In the genomic region with DNA sequence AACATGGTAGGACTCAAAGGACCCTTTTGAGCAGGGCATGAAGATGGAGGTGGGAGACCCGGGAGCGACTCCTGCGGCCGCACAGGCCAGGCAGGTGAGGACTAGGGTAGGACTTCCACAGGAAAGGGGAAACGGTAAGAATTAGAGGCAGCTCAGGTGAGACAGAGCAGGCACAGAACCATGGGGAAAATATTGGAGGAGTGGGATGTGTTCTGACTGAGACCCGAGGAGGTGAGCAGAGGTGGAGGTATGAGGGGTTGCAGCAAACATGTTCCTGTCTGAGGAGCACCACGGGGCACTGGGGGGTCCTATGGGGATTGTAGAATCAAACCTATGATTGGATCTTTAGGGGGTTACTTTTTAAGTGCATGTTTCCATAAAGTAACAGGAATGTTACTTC, we compare ENCODE assay signal across 9 cellular contexts. TPM values are rescaled to one million over a fixed set of nuclear protein-coding genes. Genes with fewer than 3 reads are reported as not detected.
DNase-seq lines count a peak whose midpoint lies in the region; ATAC-seq and TF ChIP-seq lines count a peak whose summit lies in the region.
"Had no signal": no experiment of that assay in that cellular context is flagged by ENCODE, and none has a peak within 500 bp of the region (broad histone marks: within the 10 kb centered on the region; RNA-seq: fewer than 3 reads in every experiment).

No MANE protein-coding gene starts in this region.

- no peak for DNase-seq in DND-41
- no peak for DNase-seq in RWPE1 (ENCODE audit: low spot score)
- DNase-seq in epithelial cell of prostate (ENCODE audit: low read depth, low spot score) = no peak
- DNase-seq in gastrocnemius medialis = no peak
- no peak for DNase-seq in GM10248 (ENCODE audit: extremely low spot score)
- DNase-seq in NCI-H524 treated with DMSO at 0.1 percent for 48 hours (lab: John Stamatoyannopoulos, UW) = no peak
- DNase-seq: activated CD4-positive, CD25-positive, alpha-beta regulatory T cell treated with anti-CD3 and anti-CD28 coated beads, Interleukin-2, amount 50 U/mL, for 72 hours had no signal

- H4K20me1 ChIP-seq in DND-41 (ENCODE audit: insufficient read depth, low read length) = no peaks in the 10 kb centered on the region

- H2AFZ ChIP-seq in DND-41 (ENCODE audit: low read depth, low read length) = no peak overlapping the region

- H3K4me2 ChIP-seq in DND-41 (ENCODE audit: insufficient read depth, low read length) = peak overlapping the region; percentile 92

- no peak overlapping the region for H3K4me3 ChIP-seq in DND-41 (ENCODE audit: low read depth in 1 of 2, low read length in 2 of 2)
- H3K4me3 ChIP-seq in gastrocnemius medialis = no peak overlapping the region

- peak overlapping the region; percentile 60 for H3K9ac ChIP-seq in DND-41 (ENCODE audit: low read depth, low read length)

- POLR2A ChIA-PET in RWPE1 (lab: Yijun Ruan, JAX; ENCODE audit: low non-redundant PET) (no interaction called here), GM10248 (lab: Yijun Ruan, JAX) (no interaction called here)

- CTCF ChIA-PET in RWPE1 (lab: Yijun Ruan, JAX) = no interaction called here
- CTCF ChIA-PET in GM10248 (lab: Yijun Ruan, JAX) = interaction anchor here (0.7 to 7.0 kb wide), 3 partner anchors 13 to 26 kb away, joined by 3 to 73 read pairs (median 3); no protein-coding TSS in a partner anchor

- TF ChIP-seq POLR2A in gastrocnemius medialis (IDR thresholded peaks at IDR 0.05) = no peak

- H3K9me3 ChIP-seq in DND-41 (ENCODE audit: insufficient read depth, low read length, severe bottlenecking) (no peaks in the 10 kb centered on the region), gastrocnemius medialis (no peaks in the 10 kb centered on the region)

- H3K36me3 ChIP-seq in DND-41 (ENCODE audit: insufficient read depth, low read length) = peaks cover 6% of the 10 kb centered on the region
- peaks cover 0 to 2% of the 10 kb centered on the region in 2 donors for H3K36me3 ChIP-seq in gastrocnemius medialis

- intact Hi-C loops in gastrocnemius medialis (cut with DNase I; ENCODE audit: low total_unique reads) = no loop called here

- no peaks in the 10 kb centered on the region; the same call in 1 of the 2 replicates for H3K79me2 ChIP-seq in DND-41 (ENCODE audit: insufficient read depth, low read length)

- ATAC-seq in DND-41 (ENCODE audit: insufficient read depth, low read depth) (no peak), gastrocnemius medialis (no peak), GM18511 (IDR thresholded peaks at IDR 0.05; ENCODE audit: unreplicated experiment) (no peak), GM21390 (IDR thresholded peaks at IDR 0.05; ENCODE audit: unreplicated experiment) (no peak)

- peak overlapping the region; percentile 92 for H3K27ac ChIP-seq in DND-41 (ENCODE audit: low read length)
- peak overlapping the region; percentile 93 for H3K27ac ChIP-seq in RWPE1
- peak overlapping the region; percentile 97 for H3K27ac ChIP-seq in epithelial cell of prostate
- H3K27ac ChIP-seq in gastrocnemius medialis = peak overlapping the region in 3 of 4 donors; percentile 80 to 92 (median 85)

- H3K4me1 ChIP-seq in DND-41 (ENCODE audit: insufficient read depth, low read length) (peaks cover 73% of the 10 kb centered on the region), gastrocnemius medialis (peaks cover 11 to 15% of the 10 kb centered on the region in 2 donors)

- in situ Hi-C loops in gastrocnemius medialis (cut with MboI; ENCODE audit: low sequenced_read_pairs in 4 of 4) = no loop called here

- TF ChIP-seq CTCF in DND-41 (IDR thresholded peaks at IDR 0.05; ENCODE audit: borderline replicate concordance, extremely low read depth, low read length, poor library complexity, severe bottlenecking) = no peak
- TF ChIP-seq CTCF in RWPE1 (conservative IDR thresholded peaks at IDR 0.05; ENCODE audit: low read depth) = no peak
- TF ChIP-seq CTCF in gastrocnemius medialis (IDR thresholded peaks at IDR 0.05 in 4 of 5, conservative IDR thresholded peaks at IDR 0.05 in 1 of 5) = no peak
- TF ChIP-seq CTCF in GM10248 (IDR thresholded peaks at IDR 0.05; ENCODE audit: control extremely low read depth, extremely low read depth, low read depth, missing control alignments) = no peak

- H3K27me3 ChIP-seq in DND-41 (ENCODE audit: insufficient read depth, low read length, poor library complexity) = no peaks in the 10 kb centered on the region
- peaks cover 0 to 2% (median 0%) of the 10 kb centered on the region in 3 donors for H3K27me3 ChIP-seq in gastrocnemius medialis

RNA-seq across cellular contexts. Expression of a gene that starts 1.4 kb away (rescaled TPM):
- 1 to 10 TPM; 1.2 to 9.2 (median 1.6) TPM for total RNA-seq in gastrocnemius medialis

RNA-seq across cellular contexts. Expression of a gene that starts 16.3 kb away (rescaled TPM):
- total RNA-seq in gastrocnemius medialis = 10 to 100 TPM; 16.1 to 19.2 (median 17.3) TPM
